ENCODE assay signal across 30 cellular contexts in the genomic region with DNA sequence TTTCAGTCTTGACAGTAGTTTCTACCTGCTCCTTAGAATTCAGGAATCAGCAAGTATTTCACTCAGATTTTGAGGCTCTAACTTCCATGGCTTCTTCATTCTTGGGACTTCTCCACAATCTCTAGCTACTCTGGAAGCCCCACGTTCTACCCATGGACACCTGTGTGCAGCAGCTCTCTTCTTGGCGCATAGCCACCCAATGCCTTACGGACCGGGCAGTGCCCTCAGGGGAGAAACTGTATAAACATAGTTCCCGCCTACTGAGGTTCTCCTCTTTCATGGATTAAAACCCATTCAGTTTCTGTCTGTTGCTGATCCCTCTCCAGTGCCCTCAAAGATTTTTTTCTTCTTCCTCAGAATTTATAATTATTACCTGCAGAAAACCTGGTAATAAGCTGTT.
"Had no signal": no experiment of that assay in that cellular context is flagged by ENCODE, and none has a peak within 500 bp of the region (broad histone marks: within the 10 kb centered on the region; RNA-seq: fewer than 3 reads in every experiment).

No MANE protein-coding gene starts in this region.

- H3K79me2 ChIP-seq: hepatocyte had no signal

- ATAC-seq: activated CD4-positive, alpha-beta T cell treated with anti-CD3 and anti-CD28 coated beads for 36 hours; activated CD8-positive, alpha-beta memory T cell treated with anti-CD3 and anti-CD28 coated beads, Interleukin-2, amount 10 ng/mL, durations not matched to agents 7 days and 5 days; activated CD8-positive, alpha-beta T cell treated with anti-CD3 and anti-CD28 coated beads, Interleukin-2, amount 10 ng/mL, durations not matched to agents 7 days and 5 days; activated naive CD8-positive, alpha-beta T cell treated with anti-CD3 and anti-CD28 coated beads, Interleukin-2, amount 50 U/mL, for 24 hours; body of pancreas; effector memory CD8-positive, alpha-beta T cell; gastroesophageal sphincter; heart right ventricle had no signal

- H3K9me3 ChIP-seq: adrenal gland, body of pancreas, esophagus squamous epithelium, gastroesophageal sphincter, heart right ventricle had no signal

- H3K4me1 ChIP-seq: adrenal gland, body of pancreas, esophagus squamous epithelium, heart right ventricle had no signal

- H2AFZ ChIP-seq: hepatocyte had no signal

- H3K27ac ChIP-seq: adrenal gland, body of pancreas, esophagus squamous epithelium, gastroesophageal sphincter, heart right ventricle, hepatocyte had no signal

- H3K4me2 ChIP-seq: hepatocyte had no signal

- H3K27me3 ChIP-seq: adrenal gland, body of pancreas, esophagus squamous epithelium, gastroesophageal sphincter, hepatocyte had no signal

- H3K36me3 ChIP-seq: adrenal gland, esophagus squamous epithelium, gastroesophageal sphincter, heart right ventricle had no signal

- DNase-seq: activated CD4-positive, alpha-beta memory T cell treated with anti-CD3 and anti-CD28 coated beads for 36 hours; activated CD4-positive, alpha-beta T cell treated with anti-CD3 and anti-CD28 coated beads for 36 hours; activated CD4-positive, alpha-beta T cell treated with anti-CD3 and anti-CD28 coated beads, Interleukin-2, amount 10 ng/mL, durations not matched to agents 24 days and 14 days; activated CD4-positive, CD25-positive, alpha-beta regulatory T cell; activated CD4-positive, CD25-positive, alpha-beta regulatory T cell treated with anti-CD3 and anti-CD28 coated beads, Interleukin-2, amount 50 U/mL, for 72 hours; activated CD8-positive, alpha-beta memory T cell treated with anti-CD3 and anti-CD28 coated beads, Interleukin-2, amount 10 ng/mL, durations not matched to agents 7 days and 5 days; activated CD8-positive, alpha-beta memory T cell treated with anti-CD3 and anti-CD28 coated beads, Interleukin-2, amount 50 U/mL, for 4 hours; activated CD8-positive, alpha-beta T cell treated with anti-CD3 and anti-CD28 coated beads, Interleukin-2, amount 10 ng/mL, durations not matched to agents 7 days and 5 days; activated effector memory CD4-positive, alpha-beta T cell treated with anti-CD3 and anti-CD28 coated beads, Interleukin-2, amount 50 U/mL, for 16 hours; activated naive CD4-positive, alpha-beta T cell treated with anti-CD3 and anti-CD28 coated beads for 36 hours; activated naive CD8-positive, alpha-beta T cell treated with anti-CD3 and anti-CD28 coated beads for 36 hours; activated naive CD8-positive, alpha-beta T cell treated with anti-CD3 and anti-CD28 coated beads, Interleukin-2, amount 50 U/mL, for 24 hours; activated T-cell treated with anti-CD3 and anti-CD28 coated beads, Interleukin-2, amount 50 U/mL, for 1 hour; activated T-cell treated with anti-CD3 and anti-CD28 coated beads, Interleukin-2, amount 50 U/mL, for 48 hours; adrenal gland; amygdala; aorta; body of pancreas; caudate nucleus; cortex of kidney; dermis blood vessel endothelial cell; effector CD4-positive, alpha-beta T cell; effector memory CD8-positive, alpha-beta T cell; erythroblast; esophagus squamous epithelium; foreskin melanocyte; heart right ventricle; T-helper 9 cell had no signal

- H3K4me3 ChIP-seq: adrenal gland, body of pancreas, esophagus squamous epithelium, gastroesophageal sphincter, heart right ventricle, hepatocyte had no signal
